Comparison of ENCODE assay signal across 1 cellular context in the genomic region with DNA sequence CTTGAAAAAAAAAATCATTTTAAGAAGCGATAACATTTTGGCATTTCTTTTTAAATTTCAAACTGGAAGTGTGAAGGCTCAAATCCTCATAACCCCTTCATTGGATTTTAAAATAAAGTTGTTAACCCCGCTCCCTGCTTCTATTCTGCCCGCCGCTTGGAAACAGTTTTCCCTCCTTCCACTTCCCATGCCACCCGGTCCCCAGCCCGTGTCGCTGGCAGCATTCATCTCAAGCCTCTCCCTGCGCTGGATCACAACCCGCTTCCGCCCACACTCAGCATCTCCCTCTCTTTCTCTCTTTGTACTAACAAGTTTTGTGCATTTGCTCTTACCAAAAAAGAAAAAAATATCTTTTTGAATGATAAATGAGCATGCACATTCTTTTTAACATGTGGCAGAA.
TF ChIP-seq lines count a peak whose summit lies in the region.

No MANE protein-coding gene starts in this region.

TF ChIP-seq in HEK293, 187 proteins besides CTCF, POLR2A, EP300 and RAD21 (continued from another document):
- no peak for TF ChIP-seq ZNF449 (tag by site-specific recombination; IDR thresholded peaks at IDR 0.05)
- TF ChIP-seq SP2 (tag by site-specific recombination; IDR thresholded peaks at IDR 0.05), result no peak
